In genomic region chr6:74597840-74598239, GRCh38 we compare ENCODE assay signal across 17 cellular contexts.
DNase-seq lines count a peak whose midpoint lies in the region; ATAC-seq and TF ChIP-seq lines count a peak whose summit lies in the region.
"Had no signal": no experiment of that assay in that cellular context is flagged by ENCODE, and none has a peak within 500 bp of the region (broad histone marks: within the 10 kb centered on the region; RNA-seq: fewer than 3 reads in every experiment).

No MANE protein-coding gene starts in this region.

- no peak overlapping the region for H3K4me3 Mint-ChIP-seq in MCF 10A (ENCODE audit: unreplicated experiment)
- H3K4me3 Mint-ChIP-seq in activated T-cell treated with anti-CD3 and anti-CD28 coated beads, Interleukin-2, amount 50 U/mL, for 24 hours = no peak overlapping the region
- H3K4me3 Mint-ChIP-seq: activated naive CD8-positive, alpha-beta T cell treated with anti-CD3 and anti-CD28 coated beads for 36 hours; mesothelial cell of epicardium; type B pancreatic cell had no signal

- peaks cover 10% of the 10 kb centered on the region for H3K9me3 Mint-ChIP-seq in MCF 10A (ENCODE audit: unreplicated experiment)
- peaks cover 4% of the 10 kb centered on the region for H3K9me3 Mint-ChIP-seq in activated T-cell treated with anti-CD3 and anti-CD28 coated beads, Interleukin-2, amount 50 U/mL, for 24 hours
- H3K9me3 Mint-ChIP-seq: type B pancreatic cell had no signal

- H3K27ac ChIP-seq in breast epithelium = no peak overlapping the region

- H3K4me1 Mint-ChIP-seq in MCF 10A (ENCODE audit: insufficient read depth, unreplicated experiment) = peaks cover 20% of the 10 kb centered on the region
- H3K4me1 Mint-ChIP-seq in activated T-cell treated with anti-CD3 and anti-CD28 coated beads, Interleukin-2, amount 50 U/mL, for 24 hours (ENCODE audit: low read depth) = no peaks in the 10 kb centered on the region
- H3K4me1 Mint-ChIP-seq: activated naive CD8-positive, alpha-beta T cell treated with anti-CD3 and anti-CD28 coated beads for 36 hours had no signal

- H3K27me3 Mint-ChIP-seq in MCF 10A (ENCODE audit: insufficient read depth, unreplicated experiment) = no peaks in the 10 kb centered on the region
- H3K27me3 Mint-ChIP-seq in activated T-cell treated with anti-CD3 and anti-CD28 coated beads, Interleukin-2, amount 50 U/mL, for 24 hours = no peaks in the 10 kb centered on the region
- H3K27me3 Mint-ChIP-seq: activated naive CD8-positive, alpha-beta T cell treated with anti-CD3 and anti-CD28 coated beads for 36 hours; type B pancreatic cell had no signal

- H3K27me3 ChIP-seq in breast epithelium = no peaks in the 10 kb centered on the region

- BruUV-seq in MCF 10A (replicated peaks; lab: Mats Ljungman, UMichigan) = no TSS peak

- H3K36me3 Mint-ChIP-seq in MCF 10A (ENCODE audit: insufficient read depth, unreplicated experiment) = no peaks in the 10 kb centered on the region
- no peaks in the 10 kb centered on the region for H3K36me3 Mint-ChIP-seq in activated T-cell treated with anti-CD3 and anti-CD28 coated beads, Interleukin-2, amount 50 U/mL, for 24 hours (ENCODE audit: low read depth)
- H3K36me3 Mint-ChIP-seq: activated naive CD8-positive, alpha-beta T cell treated with anti-CD3 and anti-CD28 coated beads for 36 hours; mesothelial cell of epicardium; type B pancreatic cell had no signal

- no peaks in the 10 kb centered on the region for H3K36me3 ChIP-seq in breast epithelium

- peak overlapping the region; percentile 36 for H3K27ac Mint-ChIP-seq in MCF 10A (ENCODE audit: low read depth, unreplicated experiment)
- H3K27ac Mint-ChIP-seq in activated T-cell treated with anti-CD3 and anti-CD28 coated beads, Interleukin-2, amount 50 U/mL, for 24 hours = no peak overlapping the region
- H3K27ac Mint-ChIP-seq: activated naive CD8-positive, alpha-beta T cell treated with anti-CD3 and anti-CD28 coated beads for 36 hours; mesothelial cell of epicardium; type B pancreatic cell had no signal

- TF ChIP-seq POLR2A in breast epithelium (IDR thresholded peaks at IDR 0.05) = no peak

- intact Hi-C loops in MCF 10A (cut with micrococcal nuclease) = loop anchor here (2.0 kb wide), 1 partner anchor 63 kb away; no protein-coding TSS in a partner anchor
- intact Hi-C loops in breast epithelium (cut with DNase I; ENCODE audit: low total_unique reads) = no loop called here

- TF ChIP-seq CTCF in MCF 10A (IDR thresholded peaks at IDR 0.05; ENCODE audit: unreplicated experiment) (no peak), breast epithelium (IDR thresholded peaks at IDR 0.05) (no peak)

- POLR2A ChIA-PET in MCF 10A (lab: Yijun Ruan, JAX) = no interaction called here

- no peaks in the 10 kb centered on the region for H3K9me3 ChIP-seq in breast epithelium

- ATAC-seq in HG02623 (IDR thresholded peaks at IDR 0.05; ENCODE audit: unreplicated experiment) = peak; percentile 28
- ATAC-seq in HG03280 (IDR thresholded peaks at IDR 0.05; ENCODE audit: unreplicated experiment) = peak; percentile 29

- CTCF ChIA-PET in MCF 10A (lab: Yijun Ruan, JAX) = interaction anchor here (0.6 kb wide), 1 partner anchor 19 kb away, joined by 4 read pairs; no protein-coding TSS in a partner anchor

- DNase-seq in MCF 10A (ENCODE audit: unreplicated experiment) (no peak), breast epithelium (ENCODE audit: low spot score in 2 of 2) (no peak), putamen (ENCODE audit: low spot score) (no peak), NCI-H82 (lab: John Stamatoyannopoulos, UW) (no peak)
- no peak for DNase-seq in activated T-cell treated with anti-CD3 and anti-CD28 coated beads, Interleukin-2, amount 50 U/mL, for 24 hours
- no peak for DNase-seq in activated CD4-positive, alpha-beta T cell treated with anti-CD3 and anti-CD28 coated beads for 4 hours
- DNase-seq: activated naive CD8-positive, alpha-beta T cell treated with anti-CD3 and anti-CD28 coated beads for 36 hours; GOT3; NCI-H146; NCI-H526 treated with DMSO at 0.1 percent for 48 hours; SIG-M5; stimulated activated CD4-positive, alpha-beta T cell treated with anti-CD3 and anti-CD28 coated beads, Interleukin-15, amount 100 ng/mL, for 24 hours; stimulated activated CD8-positive, alpha-beta memory T cell treated with anti-CD3 and anti-CD28 coated beads, Interleukin-4, amount 100 ng/mL, for 48 hours had no signal

- no peak overlapping the region for H3K4me3 ChIP-seq in breast epithelium

- H3K4me1 ChIP-seq in breast epithelium = no peaks in the 10 kb centered on the region
